Comparison of ENCODE assay signal across 22 cellular contexts in genomic region chr3:44016818-44017217, GRCh38.
A peak's percentile ranks its signal among the peaks of the same experiment; 100 is the strongest.
DNase-seq lines count a peak whose midpoint lies in the region; ATAC-seq and TF ChIP-seq lines count a peak whose summit lies in the region.
"Had no signal": no experiment of that assay in that cellular context is flagged by ENCODE, and none has a peak within 500 bp of the region (broad histone marks: within the 10 kb centered on the region; RNA-seq: fewer than 3 reads in every experiment).

No MANE protein-coding gene starts in this region.

- H3K4me3 Mint-ChIP-seq in activated CD8-positive, alpha-beta T cell treated with anti-CD3 and anti-CD28 coated beads, Interleukin-2, amount 10 ng/mL, durations not matched to agents 7 days and 5 days, result no peak overlapping the region
- H3K4me3 Mint-ChIP-seq: CD8-positive, alpha-beta T cell; stimulated activated naive B cell treated with anti-CD40 and anti-IgM and Interleukin-4, amounts not matched to agents 10 μg/mL and 1 μg/mL and 100 μg/mL, for 72 hours; WTC11 had no signal

- in situ Hi-C loops in GM13977 (cut with MboI; ENCODE audit: low pct_unique_long_range_greater_than_20kb, low sequenced_read_pairs, unreplicated experiment), result no loop called here

- ATAC-seq in activated naive CD4-positive, alpha-beta T cell treated with anti-CD3 and anti-CD28 coated beads, Interleukin-2, amount 50 U/mL, for 72 hours, result peak; percentile 43 to 81
- peak; percentile 82 for ATAC-seq in activated CD8-positive, alpha-beta T cell treated with anti-CD3 and anti-CD28 coated beads, Interleukin-2, amount 10 ng/mL, durations not matched to agents 7 days and 5 days
- ATAC-seq in GM19452 (IDR thresholded peaks at IDR 0.05; ENCODE audit: unreplicated experiment), result no peak
- ATAC-seq: CD8-positive, alpha-beta T cell; left lobe of liver; stimulated activated naive B cell treated with anti-CD40 and anti-IgM and Interleukin-4, amounts not matched to agents 10 μg/mL and 1 μg/mL and 100 μg/mL, for 72 hours; WTC11 had no signal

- H3K36me3 Mint-ChIP-seq in activated naive CD4-positive, alpha-beta T cell treated with anti-CD3 and anti-CD28 coated beads, Interleukin-2, amount 50 U/mL, for 72 hours, result no peaks in the 10 kb centered on the region
- H3K36me3 Mint-ChIP-seq in activated CD8-positive, alpha-beta T cell treated with anti-CD3 and anti-CD28 coated beads, Interleukin-2, amount 10 ng/mL, durations not matched to agents 7 days and 5 days (ENCODE audit: low read depth), result no peaks in the 10 kb centered on the region
- H3K36me3 Mint-ChIP-seq: CD8-positive, alpha-beta T cell; stimulated activated naive B cell treated with anti-CD40 and anti-IgM and Interleukin-4, amounts not matched to agents 10 μg/mL and 1 μg/mL and 100 μg/mL, for 72 hours; WTC11 had no signal

- DNase-seq in activated naive CD4-positive, alpha-beta T cell treated with anti-CD3 and anti-CD28 coated beads, Interleukin-2, amount 50 U/mL, for 72 hours (ENCODE audit: low spot score in 2 of 2), result no peak
- no peak for DNase-seq in activated naive CD4-positive, alpha-beta T cell treated with Interleukin-2 at 50 U/mL for 16 hours
- DNase-seq in HT1080 (ENCODE audit: low read depth) (peak; percentile 39), GM13977 (ENCODE audit: low spot score) (no peak)
- DNase-seq in activated CD8-positive, alpha-beta T cell treated with anti-CD3 and anti-CD28 coated beads, Interleukin-2, amount 10 ng/mL, durations not matched to agents 7 days and 5 days, result peak; percentile 80
- DNase-seq in stimulated activated naive CD4-positive, alpha-beta T cell (lab: John Stamatoyannopoulos, UW), result no peak
- DNase-seq: activated effector memory CD4-positive, alpha-beta T cell treated with Interleukin-2 at 50 U/mL for 16 hours; caudate nucleus; CD8-positive, alpha-beta T cell; DMS 273 treated with DMSO at 0.1 percent for 48 hours; effector memory CD4-positive, alpha-beta T cell; NCI-H1092; NCI-H1694; NCI-H446; NCI-H748 treated with DMSO at 0.1 percent for 48 hours; Peyer's patch; retina; stimulated activated naive B cell treated with anti-CD40 and anti-IgM and Interleukin-4, amounts not matched to agents 10 μg/mL and 1 μg/mL and 100 μg/mL, for 72 hours; T1000 had no signal

- POLR2A ChIA-PET in activated CD8-positive, alpha-beta T cell treated with anti-CD3 and anti-CD28 coated beads, Interleukin-2, amount 10 ng/mL, durations not matched to agents 7 days and 5 days (lab: Charles Lee), result no interaction called here

- no peak overlapping the region for H3K27ac Mint-ChIP-seq in activated naive CD4-positive, alpha-beta T cell treated with anti-CD3 and anti-CD28 coated beads, Interleukin-2, amount 50 U/mL, for 72 hours
- H3K27ac Mint-ChIP-seq in activated CD8-positive, alpha-beta T cell treated with anti-CD3 and anti-CD28 coated beads, Interleukin-2, amount 10 ng/mL, durations not matched to agents 7 days and 5 days, result peak overlapping the region; percentile 58
- H3K27ac Mint-ChIP-seq: CD8-positive, alpha-beta T cell; stimulated activated naive B cell treated with anti-CD40 and anti-IgM and Interleukin-4, amounts not matched to agents 10 μg/mL and 1 μg/mL and 100 μg/mL, for 72 hours; WTC11 had no signal

- H3K9me3 Mint-ChIP-seq in activated naive CD4-positive, alpha-beta T cell treated with anti-CD3 and anti-CD28 coated beads, Interleukin-2, amount 50 U/mL, for 72 hours, result no peaks in the 10 kb centered on the region
- H3K9me3 Mint-ChIP-seq in activated CD8-positive, alpha-beta T cell treated with anti-CD3 and anti-CD28 coated beads, Interleukin-2, amount 10 ng/mL, durations not matched to agents 7 days and 5 days (ENCODE audit: insufficient read depth), result no peaks in the 10 kb centered on the region
- H3K9me3 Mint-ChIP-seq: CD8-positive, alpha-beta T cell; stimulated activated naive B cell treated with anti-CD40 and anti-IgM and Interleukin-4, amounts not matched to agents 10 μg/mL and 1 μg/mL and 100 μg/mL, for 72 hours; WTC11 had no signal

- no peak for TF ChIP-seq CTCF in GM13977 (IDR thresholded peaks at IDR 0.05; ENCODE audit: extremely low read depth, insufficient read depth, missing control alignments)

- CTCF ChIA-PET in activated CD8-positive, alpha-beta T cell treated with anti-CD3 and anti-CD28 coated beads, Interleukin-2, amount 10 ng/mL, durations not matched to agents 7 days and 5 days (lab: Charles Lee), result no interaction called here

- peaks cover 55% of the 10 kb centered on the region for H3K27me3 Mint-ChIP-seq in activated CD8-positive, alpha-beta T cell treated with anti-CD3 and anti-CD28 coated beads, Interleukin-2, amount 10 ng/mL, durations not matched to agents 7 days and 5 days (ENCODE audit: low read depth)

- H3K4me1 Mint-ChIP-seq in activated CD8-positive, alpha-beta T cell treated with anti-CD3 and anti-CD28 coated beads, Interleukin-2, amount 10 ng/mL, durations not matched to agents 7 days and 5 days (ENCODE audit: low read depth), result peaks cover 26% of the 10 kb centered on the region

Comparison
In these comparisons a context has a peak if more than half of its experiments do, and no peak if none do; other contexts are left out.
1. DNase-seq: peak in HT1080 (single experiment) and activated CD8-positive, alpha-beta T cell treated with anti-CD3 and anti-CD28 coated beads, Interleukin-2, amount 10 ng/mL, durations not matched to agents 7 days and 5 days (single experiment); none in activated naive CD4-positive, alpha-beta T cell treated with anti-CD3 and anti-CD28 coated beads, Interleukin-2, amount 50 U/mL, for 72 hours (0 of 2), activated naive CD4-positive, alpha-beta T cell treated with Interleukin-2 at 50 U/mL for 16 hours (single experiment), GM13977 (single experiment) and stimulated activated naive CD4-positive, alpha-beta T cell (0 of 6).